9 cellular contexts compared by ENCODE assay signal in genomic region chr10:133388973-133389818, GRCh38. TPM values are rescaled to one million over a fixed set of nuclear protein-coding genes. Genes with fewer than 3 reads are reported as not detected.
DNase-seq lines count a peak whose midpoint lies in the region; ATAC-seq and TF ChIP-seq lines count a peak whose summit lies in the region.
"Had no signal": no experiment of that assay in that cellular context is flagged by ENCODE, and none has a peak within 500 bp of the region (broad histone marks: within the 10 kb centered on the region; RNA-seq: fewer than 3 reads in every experiment).

No MANE protein-coding gene starts in this region.

- peak overlapping the region; percentile 83 to 97 (median 94) for H3K27ac Mint-ChIP-seq in IgD-negative memory B cell
- peak overlapping the region; percentile 92 for H3K27ac Mint-ChIP-seq in activated T-helper 1 cell treated with anti-CD3 and anti-CD28 coated beads, Interleukin-12 subunit alpha, Interleukin-12 subunit beta, Interleukin-2, Interleukin-4 antibody, amounts not matched to agents 30 ng/mL and 10 ng/mL and 1 ng/mL, durations not matched to agents 14 hours and 24 hours and 36 hours

- no peaks in the 10 kb centered on the region for H3K27me3 Mint-ChIP-seq in IgD-negative memory B cell
- H3K27me3 Mint-ChIP-seq in activated T-helper 1 cell treated with anti-CD3 and anti-CD28 coated beads, Interleukin-12 subunit alpha, Interleukin-12 subunit beta, Interleukin-2, Interleukin-4 antibody, amounts not matched to agents 30 ng/mL and 10 ng/mL and 1 ng/mL, durations not matched to agents 14 hours and 24 hours and 36 hours (ENCODE audit: insufficient read depth), result no peaks in the 10 kb centered on the region

- peaks cover 0 to 5% (median 0%) of the 10 kb centered on the region in 4 donors for H3K4me1 ChIP-seq in sigmoid colon

- no peaks in the 10 kb centered on the region for H3K9me3 ChIP-seq in sigmoid colon

- no peak overlapping the region for H3K4me3 ChIP-seq in sigmoid colon

- H3K27ac ChIP-seq in sigmoid colon, result peak overlapping the region in 2 of 4 donors; percentile 20 to 26

- peaks cover 3% of the 10 kb centered on the region for H3K36me3 Mint-ChIP-seq in IgD-negative memory B cell
- H3K36me3 Mint-ChIP-seq in activated T-helper 1 cell treated with anti-CD3 and anti-CD28 coated beads, Interleukin-12 subunit alpha, Interleukin-12 subunit beta, Interleukin-2, Interleukin-4 antibody, amounts not matched to agents 30 ng/mL and 10 ng/mL and 1 ng/mL, durations not matched to agents 14 hours and 24 hours and 36 hours (ENCODE audit: low read depth), result peaks cover 5% of the 10 kb centered on the region

- no peaks in the 10 kb centered on the region for H3K27me3 ChIP-seq in sigmoid colon

- WGBS in sigmoid colon, 2 donors, result 58 to 82% methylated on average over 39 of the region's 39 CpGs

- intact Hi-C loops in activated T-helper 1 cell treated with anti-CD3 and anti-CD28 coated beads, Interleukin-12 subunit alpha, Interleukin-12 subunit beta, Interleukin-2, Interleukin-4 antibody, amounts not matched to agents 30 ng/mL and 10 ng/mL and 1 ng/mL, durations not matched to agents 14 hours and 24 hours and 36 hours (cut with micrococcal nuclease), result no loop called here
- intact Hi-C loops in sigmoid colon (cut with DNase I), result no loop called here

- TF ChIP-seq EP300 in sigmoid colon (IDR thresholded peaks at IDR 0.05), result no peak

- ATAC-seq in GM21515 (IDR thresholded peaks at IDR 0.05; ENCODE audit: unreplicated experiment), result peak; percentile 79

- H3K9me3 Mint-ChIP-seq in IgD-negative memory B cell, result no peaks in the 10 kb centered on the region
- H3K9me3 Mint-ChIP-seq in activated T-helper 1 cell treated with anti-CD3 and anti-CD28 coated beads, Interleukin-12 subunit alpha, Interleukin-12 subunit beta, Interleukin-2, Interleukin-4 antibody, amounts not matched to agents 30 ng/mL and 10 ng/mL and 1 ng/mL, durations not matched to agents 14 hours and 24 hours and 36 hours, result no peaks in the 10 kb centered on the region

- no peak for DNase-seq in activated T-helper 1 cell treated with anti-CD3 and anti-CD28 coated beads, Interleukin-12 subunit alpha, Interleukin-12 subunit beta, Interleukin-2, Interleukin-4 antibody, amounts not matched to agents 30 ng/mL and 10 ng/mL and 1 ng/mL, durations not matched to agents 14 hours and 24 hours and 36 hours (ENCODE audit: low spot score)
- DNase-seq in sigmoid colon (peak; percentile 50), LoVo (ENCODE audit: low spot score) (no peak), iPS-NIHi7 (ENCODE audit: extremely low spot score) (no peak), epidermal melanocyte (ENCODE audit: insufficient read length, low spot score) (no peak)
- DNase-seq: IMR-90 had no signal

- TF ChIP-seq CTCF in sigmoid colon (IDR thresholded peaks at IDR 0.05), result no peak

- peak overlapping the region; percentile 90 to 98 (median 96) for H3K4me3 Mint-ChIP-seq in IgD-negative memory B cell
- H3K4me3 Mint-ChIP-seq in activated T-helper 1 cell treated with anti-CD3 and anti-CD28 coated beads, Interleukin-12 subunit alpha, Interleukin-12 subunit beta, Interleukin-2, Interleukin-4 antibody, amounts not matched to agents 30 ng/mL and 10 ng/mL and 1 ng/mL, durations not matched to agents 14 hours and 24 hours and 36 hours, result peak overlapping the region; percentile 77

- TF ChIP-seq POLR2A in GM15510 (IDR thresholded peaks at IDR 0.05; ENCODE audit: borderline replicate concordance, extremely low read depth, insufficient read length) (peak; percentile 51), sigmoid colon (IDR thresholded peaks at IDR 0.05) (no peak)

- peaks cover 21 to 34% (median 32%) of the 10 kb centered on the region in 3 donors for H3K4me1 Mint-ChIP-seq in IgD-negative memory B cell
- peaks cover 29% of the 10 kb centered on the region for H3K4me1 Mint-ChIP-seq in activated T-helper 1 cell treated with anti-CD3 and anti-CD28 coated beads, Interleukin-12 subunit alpha, Interleukin-12 subunit beta, Interleukin-2, Interleukin-4 antibody, amounts not matched to agents 30 ng/mL and 10 ng/mL and 1 ng/mL, durations not matched to agents 14 hours and 24 hours and 36 hours (ENCODE audit: low read depth)

- H3K36me3 ChIP-seq in sigmoid colon, result peaks cover 0 to 26% (median 3%) of the 10 kb centered on the region in 4 donors

RNA-seq across cellular contexts. Expression of gene MTG1, which starts 4.8 kb away (rescaled TPM):
- 51.8 TPM for polyA plus RNA-seq in IgD-negative memory B cell
- 64.9 and 67.9 TPM in 2 replicates for total RNA-seq in activated T-helper 1 cell treated with anti-CD3 and anti-CD28 coated beads, Interleukin-12 subunit alpha, Interleukin-12 subunit beta, Interleukin-2, Interleukin-4 antibody, amounts not matched to agents 30 ng/mL and 10 ng/mL and 1 ng/mL, durations not matched to agents 14 hours and 24 hours and 36 hours
- total RNA-seq in sigmoid colon, result 10 to 100 TPM; 14.0 to 28.8 (median 17.0) TPM
- polyA plus RNA-seq in sigmoid colon, result 10 to 100 TPM; 27.6 to 63.6 (median 30.3) TPM

RNA-seq across cellular contexts. Expression of gene PAOX, which starts 10.1 kb away (rescaled TPM):
- 55.4 TPM for polyA plus RNA-seq in IgD-negative memory B cell
- 6.6 and 7.5 TPM in 2 replicates for total RNA-seq in activated T-helper 1 cell treated with anti-CD3 and anti-CD28 coated beads, Interleukin-12 subunit alpha, Interleukin-12 subunit beta, Interleukin-2, Interleukin-4 antibody, amounts not matched to agents 30 ng/mL and 10 ng/mL and 1 ng/mL, durations not matched to agents 14 hours and 24 hours and 36 hours
- 10 to 100 TPM in 3 of 4 donors, 1 to 10 TPM in 1; 6.4 to 11.8 (median 11.0) TPM for total RNA-seq in sigmoid colon
- 1 to 10 TPM; 5.4 to 8.7 (median 6.5) TPM for polyA plus RNA-seq in sigmoid colon

RNA-seq across cellular contexts. Expression of gene ECHS1, which starts 16.0 kb away (rescaled TPM):
- polyA plus RNA-seq in IgD-negative memory B cell (117 TPM), sigmoid colon (100 to 1,000 TPM; 187 to 360 (median 220) TPM)
- total RNA-seq in activated T-helper 1 cell treated with anti-CD3 and anti-CD28 coated beads, Interleukin-12 subunit alpha, Interleukin-12 subunit beta, Interleukin-2, Interleukin-4 antibody, amounts not matched to agents 30 ng/mL and 10 ng/mL and 1 ng/mL, durations not matched to agents 14 hours and 24 hours and 36 hours, result 69.3 and 69.6 TPM in 2 replicates
- 10 to 100 TPM; 58.6 to 87.0 (median 65.6) TPM for total RNA-seq in sigmoid colon

RNA-seq across cellular contexts. Expression of gene FUOM, which starts 31.4 kb away (rescaled TPM):
- polyA plus RNA-seq in IgD-negative memory B cell (37.1 TPM), sigmoid colon (10 to 100 TPM; 39.0 to 98.0 (median 48.9) TPM)
- 45.4 and 51.8 TPM in 2 replicates for total RNA-seq in activated T-helper 1 cell treated with anti-CD3 and anti-CD28 coated beads, Interleukin-12 subunit alpha, Interleukin-12 subunit beta, Interleukin-2, Interleukin-4 antibody, amounts not matched to agents 30 ng/mL and 10 ng/mL and 1 ng/mL, durations not matched to agents 14 hours and 24 hours and 36 hours
- 10 to 100 TPM in 2 of 4 donors, 1 to 10 TPM in 2; 8.0 to 25.7 (median 12.8) TPM for total RNA-seq in sigmoid colon

RNA-seq across cellular contexts. Expression of gene SPRN, which starts 35.2 kb away (rescaled TPM):
- 0.40 TPM for polyA plus RNA-seq in IgD-negative memory B cell
- not detected in 2 replicates for total RNA-seq in activated T-helper 1 cell treated with anti-CD3 and anti-CD28 coated beads, Interleukin-12 subunit alpha, Interleukin-12 subunit beta, Interleukin-2, Interleukin-4 antibody, amounts not matched to agents 30 ng/mL and 10 ng/mL and 1 ng/mL, durations not matched to agents 14 hours and 24 hours and 36 hours
- total RNA-seq in sigmoid colon, result 1 to 10 TPM in 1 of 4 donors, under 1 TPM in 2, not detected in 1; 0.41 to 1.1 (median 0.71) TPM
- under 1 TPM in 2 of 3 donors, not detected in 1; under 0.01 to 0.28 TPM for polyA plus RNA-seq in sigmoid colon
